ENCODE assay signal across 7 cellular contexts in the genomic region with DNA sequence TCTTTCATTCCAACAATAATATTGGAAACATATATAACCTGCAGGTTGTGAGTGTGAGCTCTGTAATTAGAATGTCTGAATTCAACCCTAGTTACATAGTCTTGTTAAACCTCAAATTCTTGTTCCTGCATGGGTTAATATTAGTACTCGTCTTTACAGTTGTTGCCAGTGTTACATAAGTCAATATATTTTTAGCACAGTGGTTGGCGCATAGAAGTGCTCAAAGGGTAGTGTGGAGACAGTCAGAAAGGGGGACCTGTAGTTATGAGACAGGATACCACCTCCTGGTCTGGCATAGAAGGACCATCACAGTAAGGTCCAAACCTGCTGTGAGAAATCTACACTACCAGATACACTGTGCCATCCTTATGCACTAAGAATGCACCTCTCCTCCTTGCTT.
"Had no signal": no experiment of that assay in that cellular context is flagged by ENCODE, and none has a peak within 500 bp of the region (broad histone marks: within the 10 kb centered on the region; RNA-seq: fewer than 3 reads in every experiment).

No MANE protein-coding gene starts in this region.

- H3K4me3 ChIP-seq: GM23338, HAP-1 had no signal

- H3K4me1 ChIP-seq: HAP-1 had no signal

- H3K4me3 Mint-ChIP-seq: GM23338, HFFc6, IgD-negative memory B cell had no signal

- ATAC-seq: GM23338, HCT116, HepG2 had no signal

- H3K4me2 ChIP-seq: GM23338 had no signal

- H3K9me3 ChIP-seq: HAP-1 had no signal

- H2AFZ ChIP-seq: GM23338 had no signal

- H3K36me3 ChIP-seq: HAP-1 had no signal

- H3K27me3 Mint-ChIP-seq: IgD-negative memory B cell had no signal

- DNase-seq: HFFc6 had no signal

- H3K4me1 Mint-ChIP-seq: GM23338, IgD-negative memory B cell had no signal

- H3K27ac Mint-ChIP-seq: GM23338, HFFc6, IgD-negative memory B cell had no signal

- H3K9me3 Mint-ChIP-seq: HFFc6 had no signal

- H3K27ac ChIP-seq: HL-60 had no signal

- H3K36me3 Mint-ChIP-seq: IgD-negative memory B cell had no signal
